Comparison of ENCODE assay signal across 10 cellular contexts in the genomic region with DNA sequence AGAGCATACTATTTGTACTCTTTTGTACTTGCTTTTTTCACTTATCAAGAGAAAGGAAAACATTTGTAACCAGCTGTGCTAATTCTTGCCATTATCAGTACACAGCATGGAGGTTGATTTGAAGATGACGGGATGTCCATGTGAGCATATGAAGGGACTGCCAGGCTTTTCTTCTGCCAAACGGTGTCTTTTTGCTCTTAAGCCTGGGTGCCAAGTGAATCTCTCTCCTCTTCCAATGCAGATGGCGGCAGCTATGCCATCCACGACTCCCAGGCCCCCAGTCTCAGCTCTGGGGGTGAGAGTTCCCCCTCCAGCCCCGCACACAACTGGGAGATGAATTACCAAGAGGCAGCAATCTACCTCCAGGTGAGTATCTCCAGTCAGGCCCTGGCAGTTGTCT. TPM values are rescaled to one million over a fixed set of nuclear protein-coding genes. Genes with fewer than 3 reads are reported as not detected.
DNase-seq lines count a peak whose midpoint lies in the region; ATAC-seq and TF ChIP-seq lines count a peak whose summit lies in the region.
"Had no signal": no experiment of that assay in that cellular context is flagged by ENCODE, and none has a peak within 500 bp of the region (broad histone marks: within the 10 kb centered on the region; RNA-seq: fewer than 3 reads in every experiment).

No MANE protein-coding gene starts in this region.

- intact Hi-C loops in sigmoid colon (cut with DNase I) = no loop called here

- TF ChIP-seq EP300 in sigmoid colon (IDR thresholded peaks at IDR 0.05) = no peak

- peak overlapping the region; percentile 93 for H3K27ac ChIP-seq in DND-41 (ENCODE audit: low read length)
- peak overlapping the region; percentile 68 for H3K27ac ChIP-seq in OCI-LY1 (ENCODE audit: low read depth, low read length, poor library complexity, severe bottlenecking)
- H3K27ac ChIP-seq in sigmoid colon = peak overlapping the region; percentile 63 to 69 (median 65)
- H3K27ac ChIP-seq: neutrophil had no signal

- H3K9me3 ChIP-seq in DND-41 (ENCODE audit: insufficient read depth, low read length, severe bottlenecking) (no peaks in the 10 kb centered on the region), OCI-LY1 (ENCODE audit: low read length) (no peaks in the 10 kb centered on the region), sigmoid colon (no peaks in the 10 kb centered on the region)
- H3K9me3 ChIP-seq: neutrophil had no signal

- H3K36me3 ChIP-seq in DND-41 (ENCODE audit: insufficient read depth, low read length) = peaks cover 10% of the 10 kb centered on the region
- H3K36me3 ChIP-seq in OCI-LY1 (ENCODE audit: insufficient read depth, low read length) = peaks cover 73% of the 10 kb centered on the region
- H3K36me3 ChIP-seq in sigmoid colon = peaks cover 0 to 12% (median 0%) of the 10 kb centered on the region in 4 donors
- H3K36me3 ChIP-seq: neutrophil had no signal

- TF ChIP-seq POLR2A in sigmoid colon (IDR thresholded peaks at IDR 0.05) = no peak

- ATAC-seq in DND-41 (ENCODE audit: insufficient read depth, low read depth) (no peak), GM18858 (IDR thresholded peaks at IDR 0.05; ENCODE audit: unreplicated experiment) (no peak)

- no peaks in the 10 kb centered on the region for H4K20me1 ChIP-seq in DND-41 (ENCODE audit: insufficient read depth, low read length)
- H4K20me1 ChIP-seq in OCI-LY1 (ENCODE audit: insufficient read depth, low read length) = no peaks in the 10 kb centered on the region

- TF ChIP-seq CTCF in DND-41 (IDR thresholded peaks at IDR 0.05; ENCODE audit: borderline replicate concordance, extremely low read depth, low read length, poor library complexity, severe bottlenecking) (no peak), OCI-LY1 (IDR thresholded peaks at IDR 0.05; ENCODE audit: low read length) (no peak), sigmoid colon (IDR thresholded peaks at IDR 0.05) (no peak)

- H3K4me2 ChIP-seq in DND-41 (ENCODE audit: insufficient read depth, low read length) (no peak overlapping the region), OCI-LY1 (ENCODE audit: low read length) (peak overlapping the region; percentile 0; the same call in 1 of the 2 replicates)

- no peaks in the 10 kb centered on the region for H3K9me2 ChIP-seq in OCI-LY1 (ENCODE audit: low read depth, low read length)

- H3K79me2 ChIP-seq in DND-41 (ENCODE audit: insufficient read depth, low read length) (peaks cover 8% of the 10 kb centered on the region), OCI-LY1 (ENCODE audit: insufficient read depth, low read length) (no peaks in the 10 kb centered on the region)

- no peak overlapping the region for H2AFZ ChIP-seq in DND-41 (ENCODE audit: low read depth, low read length)
- no peak overlapping the region for H2AFZ ChIP-seq in OCI-LY1 (ENCODE audit: low read length)

- H3K9ac ChIP-seq in DND-41 (ENCODE audit: low read depth, low read length) (peak overlapping the region; percentile 50; the same call in 1 of the 2 replicates), OCI-LY1 (ENCODE audit: low read length) (no peak overlapping the region; the same call in 1 of the 2 replicates)

- H3K27me3 ChIP-seq in DND-41 (ENCODE audit: insufficient read depth, low read length, poor library complexity) (no peaks in the 10 kb centered on the region), OCI-LY1 (ENCODE audit: insufficient read depth, low read length) (no peaks in the 10 kb centered on the region), sigmoid colon (no peaks in the 10 kb centered on the region)
- H3K27me3 ChIP-seq: neutrophil had no signal

- peaks cover 57% of the 10 kb centered on the region for H3K4me1 ChIP-seq in DND-41 (ENCODE audit: insufficient read depth, low read length)
- peaks cover 30% of the 10 kb centered on the region for H3K4me1 ChIP-seq in OCI-LY1 (ENCODE audit: insufficient read depth, low read length, severe bottlenecking)
- peaks cover 0 to 27% (median 23%) of the 10 kb centered on the region in 4 donors for H3K4me1 ChIP-seq in sigmoid colon

- no peak overlapping the region for H3K4me3 ChIP-seq in DND-41 (ENCODE audit: low read depth in 1 of 2, low read length in 2 of 2)
- no peak overlapping the region for H3K4me3 ChIP-seq in OCI-LY1 (ENCODE audit: low read depth, low read length, poor library complexity, severe bottlenecking)
- no peak overlapping the region for H3K4me3 ChIP-seq in sigmoid colon

- no peak for DNase-seq in DND-41
- peak; percentile 58 for DNase-seq in globus pallidus (ENCODE audit: low spot score)
- DNase-seq in sigmoid colon = peak; percentile 56
- DNase-seq in RKO (ENCODE audit: low spot score) = no peak
- no peak for DNase-seq in amygdala (lab: John Stamatoyannopoulos, UW)
- no peak for DNase-seq in NCI-H2227 (lab: John Stamatoyannopoulos, UW; ENCODE audit: unreplicated experiment)
- DNase-seq: NCI-H187 had no signal

- WGBS in sigmoid colon, 2 donors = 79 to 80% methylated on average over 5 of the region's 5 CpGs

- no peaks in the 10 kb centered on the region for H3F3A ChIP-seq in OCI-LY1 (ENCODE audit: insufficient read depth, low read length)

RNA-seq across cellular contexts. Expression of gene TPCN1, which starts 38.9 kb away (rescaled TPM):
- total RNA-seq in sigmoid colon = 10 to 100 TPM; 25.7 to 51.5 (median 28.9) TPM
- polyA plus RNA-seq in sigmoid colon = 10 to 100 TPM in 1 of 3 donors, 1 to 10 TPM in 2; 6.0 to 51.0 (median 9.7) TPM

Comparison
In these comparisons a context has a peak if more than half of its experiments do, and no peak if none do; other contexts are left out.
1. DNase-seq: peak in globus pallidus (single experiment) and sigmoid colon (single experiment); none in DND-41 (single experiment), RKO (single experiment), amygdala (0 of 56) and NCI-H2227 (single experiment).
2. Peak in every context shown above with its lines, with median percentiles within 50 percentile points of each other: H3K27ac ChIP-seq.